In the genomic region with DNA sequence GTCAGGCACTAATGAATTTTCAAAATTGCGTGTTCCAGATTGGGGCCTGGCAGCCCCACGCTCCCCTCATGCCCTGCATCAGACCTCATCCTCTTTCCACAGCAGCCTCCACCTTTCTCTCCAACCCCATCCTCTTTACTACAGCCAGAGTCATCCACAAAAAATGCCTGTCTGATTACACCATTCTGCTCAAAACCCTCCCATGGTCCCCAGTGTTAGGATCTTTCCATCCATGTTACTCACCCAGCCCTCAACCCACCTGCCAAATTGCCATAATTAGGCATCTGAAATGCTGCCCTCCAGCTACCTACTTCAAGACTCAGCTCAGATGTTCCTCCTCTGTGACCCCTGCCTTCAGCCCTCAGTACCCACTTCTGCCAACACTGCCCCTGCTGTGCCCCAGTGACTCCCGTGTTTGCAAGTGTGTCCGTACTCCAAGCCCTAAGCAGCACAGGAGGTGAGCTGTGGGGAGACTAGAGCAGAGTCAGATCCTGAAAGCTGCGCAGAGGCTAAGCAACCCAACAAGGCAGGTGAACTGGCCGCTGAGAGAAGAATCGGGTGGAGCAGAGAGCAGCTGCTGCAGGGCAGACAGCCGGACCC, we compare ENCODE assay signal across 1 cellular context.
TF ChIP-seq lines count a peak whose summit lies in the region.

No MANE protein-coding gene starts in this region.

TF ChIP-seq in WTC11, 78 proteins besides CTCF, POLR2A, EP300 and RAD21 (continued from another document):
- TF ChIP-seq, protein P1, sequence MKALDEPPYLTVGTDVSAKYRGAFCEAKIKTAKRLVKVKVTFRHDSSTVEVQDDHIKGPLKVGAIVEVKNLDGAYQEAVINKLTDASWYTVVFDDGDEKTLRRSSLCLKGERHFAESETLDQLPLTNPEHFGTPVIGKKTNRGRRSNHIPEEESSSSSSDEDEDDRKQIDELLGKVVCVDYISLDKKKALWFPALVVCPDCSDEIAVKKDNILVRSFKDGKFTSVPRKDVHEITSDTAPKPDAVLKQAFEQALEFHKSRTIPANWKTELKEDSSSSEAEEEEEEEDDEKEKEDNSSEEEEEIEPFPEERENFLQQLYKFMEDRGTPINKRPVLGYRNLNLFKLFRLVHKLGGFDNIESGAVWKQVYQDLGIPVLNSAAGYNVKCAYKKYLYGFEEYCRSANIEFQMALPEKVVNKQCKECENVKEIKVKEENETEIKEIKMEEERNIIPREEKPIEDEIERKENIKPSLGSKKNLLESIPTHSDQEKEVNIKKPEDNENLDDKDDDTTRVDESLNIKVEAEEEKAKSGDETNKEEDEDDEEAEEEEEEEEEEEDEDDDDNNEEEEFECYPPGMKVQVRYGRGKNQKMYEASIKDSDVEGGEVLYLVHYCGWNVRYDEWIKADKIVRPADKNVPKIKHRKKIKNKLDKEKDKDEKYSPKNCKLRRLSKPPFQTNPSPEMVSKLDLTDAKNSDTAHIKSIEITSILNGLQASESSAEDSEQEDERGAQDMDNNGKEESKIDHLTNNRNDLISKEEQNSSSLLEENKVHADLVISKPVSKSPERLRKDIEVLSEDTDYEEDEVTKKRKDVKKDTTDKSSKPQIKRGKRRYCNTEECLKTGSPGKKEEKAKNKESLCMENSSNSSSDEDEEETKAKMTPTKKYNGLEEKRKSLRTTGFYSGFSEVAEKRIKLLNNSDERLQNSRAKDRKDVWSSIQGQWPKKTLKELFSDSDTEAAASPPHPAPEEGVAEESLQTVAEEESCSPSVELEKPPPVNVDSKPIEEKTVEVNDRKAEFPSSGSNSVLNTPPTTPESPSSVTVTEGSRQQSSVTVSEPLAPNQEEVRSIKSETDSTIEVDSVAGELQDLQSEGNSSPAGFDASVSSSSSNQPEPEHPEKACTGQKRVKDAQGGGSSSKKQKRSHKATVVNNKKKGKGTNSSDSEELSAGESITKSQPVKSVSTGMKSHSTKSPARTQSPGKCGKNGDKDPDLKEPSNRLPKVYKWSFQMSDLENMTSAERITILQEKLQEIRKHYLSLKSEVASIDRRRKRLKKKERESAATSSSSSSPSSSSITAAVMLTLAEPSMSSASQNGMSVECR (CRISPR knock-in tag; IDR thresholded peaks at IDR 0.05; ENCODE audit: borderline replicate concordance) = no peak
- TF ChIP-seq CREM (CRISPR knock-in tag; IDR thresholded peaks at IDR 0.05) = no peak
- no peak for TF ChIP-seq IRF2 (CRISPR knock-in tag; IDR thresholded peaks at IDR 0.05; ENCODE audit: borderline replicate concordance, low read depth)
- TF ChIP-seq EMX1 (CRISPR knock-in tag; IDR thresholded peaks at IDR 0.05) = no peak
- TF ChIP-seq ZNF121 (CRISPR knock-in tag; IDR thresholded peaks at IDR 0.05) = peak; percentile 33; the same call in 1 of the 2 replicates
TF ChIP-seq in WTC11: peak in this region for 1.
